10 cellular contexts compared by ENCODE assay signal in the genomic region with DNA sequence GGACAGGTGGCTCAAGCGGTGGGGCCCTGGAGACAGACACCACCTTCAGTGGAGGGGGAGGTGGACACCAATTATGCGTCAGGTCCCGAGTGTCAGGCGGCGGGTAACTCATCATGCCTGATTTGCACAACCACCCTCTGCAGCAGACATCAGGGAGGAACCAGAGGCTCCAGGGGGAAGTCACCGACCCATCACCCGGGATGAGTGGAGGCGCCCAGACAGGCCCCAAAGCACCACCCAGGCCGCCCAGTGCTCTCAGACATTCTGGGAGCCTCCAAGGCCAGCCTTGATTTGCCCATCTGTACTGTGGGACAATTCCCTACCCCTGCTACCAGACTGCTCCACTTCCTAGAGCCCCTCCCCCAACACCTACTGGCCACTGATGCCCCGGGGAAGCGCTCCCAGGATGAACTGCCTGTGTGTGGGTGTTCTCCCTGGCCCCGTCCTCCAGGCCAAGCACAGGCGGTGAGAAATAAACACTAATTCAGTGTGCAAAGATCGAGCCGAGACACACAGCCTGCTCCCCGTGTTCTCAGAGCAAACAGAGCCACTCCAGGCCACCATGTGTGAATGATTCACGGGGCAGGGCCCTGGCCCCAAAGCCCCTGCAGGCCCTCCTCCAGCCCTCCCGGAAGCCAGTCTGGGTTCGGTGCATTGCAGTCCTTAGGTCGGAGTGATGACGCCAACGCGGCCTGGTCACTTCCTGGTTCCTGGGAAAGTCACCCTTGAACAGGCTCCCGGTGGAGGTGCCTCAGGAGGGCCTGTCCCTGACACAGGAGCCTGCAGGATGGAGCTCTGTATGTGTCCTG.
DNase-seq lines count a peak whose midpoint lies in the region; ATAC-seq and TF ChIP-seq lines count a peak whose summit lies in the region.
"Had no signal": no experiment of that assay in that cellular context is flagged by ENCODE, and none has a peak within 500 bp of the region (broad histone marks: within the 10 kb centered on the region; RNA-seq: fewer than 3 reads in every experiment).

No MANE protein-coding gene starts in this region.

- TF ChIP-seq CTCF in H9 (conservative IDR thresholded peaks at IDR 0.05) = no peak
- TF ChIP-seq CTCF in smooth muscle cell (IDR thresholded peaks at IDR 0.05; ENCODE audit: borderline replicate concordance, insufficient read depth, poor library complexity, severe bottlenecking) = no peak

- H3K4me1 ChIP-seq in H9 (ENCODE audit: insufficient read depth, low read length) (no peaks in the 10 kb centered on the region), duodenal mucosa (ENCODE audit: control insufficient read depth in 1 of 2, insufficient read depth in 2 of 2, low read length in 2 of 2) (peaks cover 61 to 76% of the 10 kb centered on the region in 2 donors), smooth muscle cell (ENCODE audit: low read depth) (peaks cover 27% of the 10 kb centered on the region)

- no peak overlapping the region for H3K4ac ChIP-seq in H9 (ENCODE audit: low read depth, low read length)

- H3T11ph ChIP-seq in H9 (ENCODE audit: low read length) = no peak overlapping the region

- H3K14ac ChIP-seq in H9 (ENCODE audit: insufficient read depth, low read length) = no peak overlapping the region

- no peak overlapping the region for H2BK15ac ChIP-seq in H9 (ENCODE audit: low read depth, low read length)

- no peak overlapping the region for H2BK12ac ChIP-seq in H9 (ENCODE audit: insufficient read length, low read depth, low read length)

- no peaks in the 10 kb centered on the region for H3K9me3 Mint-ChIP-seq in H9
- H3K9me3 Mint-ChIP-seq: T-helper 1 cell treated with Interleukin-12 subunit alpha and Interleukin-12 subunit beta and Interleukin-4 antibody, amounts not matched to agents 30 μg/mL and 1 μg/mL, for 36 hours had no signal

- no peaks in the 10 kb centered on the region for H3K79me1 ChIP-seq in H9 (ENCODE audit: insufficient read depth, low read depth, low read length, poor library complexity, severe bottlenecking)

- H3K18ac ChIP-seq in H9 (ENCODE audit: insufficient read length, low read depth, low read length) = no peak overlapping the region

- H3K36me3 ChIP-seq in duodenal mucosa (ENCODE audit: control insufficient read depth in 1 of 2, insufficient read depth in 2 of 2, low read length in 2 of 2) = peaks cover 6 to 12% of the 10 kb centered on the region in 2 donors
- no peaks in the 10 kb centered on the region for H3K36me3 ChIP-seq in smooth muscle cell (ENCODE audit: low read depth)

- H3K27me3 Mint-ChIP-seq in H9 (ENCODE audit: low read depth) = no peaks in the 10 kb centered on the region

- no peaks in the 10 kb centered on the region for H3K9me3 ChIP-seq in H9 (ENCODE audit: control insufficient read depth, low read depth, low read length)
- no peaks in the 10 kb centered on the region for H3K9me3 ChIP-seq in duodenal mucosa (ENCODE audit: control insufficient read depth in 1 of 2, low read length in 2 of 2)
- H3K9me3 ChIP-seq in smooth muscle cell (replicated peaks; ENCODE audit: low read depth) = no peaks in the 10 kb centered on the region

- H3K79me2 ChIP-seq in H9 (ENCODE audit: insufficient read depth, low read length) = no peaks in the 10 kb centered on the region
- peaks cover 89% of the 10 kb centered on the region for H3K79me2 ChIP-seq in smooth muscle cell (ENCODE audit: low read depth)

- WGBS in H9 (ENCODE audit: extremely low coverage, insufficient read length, low lambda C conversion rate) = no CpG with 5 or more reads among the region's 24 CpGs
- whole genome bisulfite sequencing in smooth muscle cell (ENCODE audit: low lambda C conversion rate) = 57% methylated on average over 24 of the region's 24 CpGs

- H4K20me1 ChIP-seq in H9 (ENCODE audit: control insufficient read depth, insufficient read depth, insufficient read length) (peaks cover 4% of the 10 kb centered on the region), smooth muscle cell (ENCODE audit: low read depth) (peaks cover 54% of the 10 kb centered on the region)

- H2BK20ac ChIP-seq in H9 (ENCODE audit: low read depth, low read length, poor library complexity, severe bottlenecking) = no peak overlapping the region

- no peak overlapping the region for H2AK5ac ChIP-seq in H9 (ENCODE audit: insufficient read length, low read length)

- H4K5ac ChIP-seq in H9 (ENCODE audit: insufficient read length, low read depth, low read length) = no peak overlapping the region

- H3K4me3 Mint-ChIP-seq in H9 = no peak overlapping the region
- H3K4me3 Mint-ChIP-seq: T-helper 1 cell treated with Interleukin-12 subunit alpha and Interleukin-12 subunit beta and Interleukin-4 antibody, amounts not matched to agents 30 μg/mL and 1 μg/mL, for 36 hours had no signal

- H4K8ac ChIP-seq in H9 (replicated peaks; ENCODE audit: insufficient read length, low read depth, low read length) = no peak overlapping the region

- H3K27ac Mint-ChIP-seq in H9 = peak overlapping the region in 2 of 3 experiments; percentile 48 to 94; a peak in 3 of 7 replicates
- H3K27ac Mint-ChIP-seq: T-helper 1 cell treated with Interleukin-12 subunit alpha and Interleukin-12 subunit beta and Interleukin-4 antibody, amounts not matched to agents 30 μg/mL and 1 μg/mL, for 36 hours had no signal

- peaks cover 22% of the 10 kb centered on the region for H3F3A ChIP-seq in smooth muscle cell (ENCODE audit: low read depth)

- H3K27ac ChIP-seq in H9 (ENCODE audit: insufficient read length, low read depth, low read length) = no peak overlapping the region
- H3K27ac ChIP-seq in duodenal mucosa (ENCODE audit: low read depth, low read length) = peak overlapping the region; percentile 80
- H3K27ac ChIP-seq in smooth muscle cell (ENCODE audit: low read depth) = peak overlapping the region; percentile 98

- H3K4me1 Mint-ChIP-seq in H9 = peaks cover 27 to 32% of the 10 kb centered on the region in 2 experiments

- no peak overlapping the region for H2BK5ac ChIP-seq in H9 (ENCODE audit: insufficient read length, low read length)

- H3K9ac ChIP-seq in H9 (ENCODE audit: extremely low read depth, insufficient read length, low read length) (no peak overlapping the region), duodenal mucosa (ENCODE audit: low read depth in 1 of 2, low read length in 2 of 2) (peak overlapping the region; percentile 26 to 73), smooth muscle cell (ENCODE audit: low read depth) (peak overlapping the region; percentile 52)

- H2AFZ ChIP-seq in H9 (ENCODE audit: low read length) (no peak overlapping the region), smooth muscle cell (ENCODE audit: low read depth) (no peak overlapping the region)

- no peak for ATAC-seq in HG02642 (IDR thresholded peaks at IDR 0.05; ENCODE audit: poor library complexity, unreplicated experiment)

- H3K27me3 ChIP-seq in H9 (ENCODE audit: insufficient read depth, low read length) (no peaks in the 10 kb centered on the region), duodenal mucosa (ENCODE audit: control insufficient read depth in 1 of 2, insufficient read depth in 2 of 2, low read length in 2 of 2) (no peaks in the 10 kb centered on the region), smooth muscle cell (ENCODE audit: low read depth) (no peaks in the 10 kb centered on the region)

- H3K4me3 ChIP-seq in duodenal mucosa (ENCODE audit: low read depth in 1 of 2, low read length in 2 of 2) = peak overlapping the region in 1 of 2 donors; percentile 1
- H3K4me3 ChIP-seq in smooth muscle cell = no peak overlapping the region

- DNase-seq in H9 (no peak), left kidney (ENCODE audit: low read depth, low spot score) (peak; percentile 84), smooth muscle cell (lab: John Stamatoyannopoulos, UW; ENCODE audit: unreplicated experiment) (peak; percentile 36), KBM-7 (no peak), DMS114 treated with DMSO at 0.1 percent for 48 hours (lab: John Stamatoyannopoulos, UW; ENCODE audit: unreplicated experiment) (no peak), Kasumi-1 (lab: John Stamatoyannopoulos, UW) (no peak)
- DNase-seq: NCI-H1048 had no signal

- H3K4me2 ChIP-seq in H9 (ENCODE audit: insufficient read depth, insufficient read length, low read length) (no peak overlapping the region), smooth muscle cell (peak overlapping the region; percentile 58)

- H3K23me2 ChIP-seq in H9 (ENCODE audit: insufficient read length, low read depth, low read length, poor library complexity, severe bottlenecking) = no peaks in the 10 kb centered on the region

- no peak overlapping the region for H4K91ac ChIP-seq in H9 (ENCODE audit: insufficient read length, low read depth, low read length)

- in situ Hi-C loops in KBM-7 (cut with MboI; ENCODE audit: low pct_unique_long_range_greater_than_20kb, low sequenced_read_pairs) = no loop called here

- H3K36me3 Mint-ChIP-seq in H9 (ENCODE audit: insufficient read depth in 1 of 3, low read depth in 3 of 3) = peaks cover 0 to 15% (median 0%) of the 10 kb centered on the region in 3 experiments; a peak in 5 of 7 replicates

- no peak overlapping the region for H2BK120ac ChIP-seq in H9 (ENCODE audit: low read depth, low read length, poor library complexity, severe bottlenecking)

- H3K56ac ChIP-seq in H9 (ENCODE audit: insufficient read length, low read depth, low read length) = no peak overlapping the region

- H3K23ac ChIP-seq in H9 (ENCODE audit: insufficient read length, low read depth, low read length) = no peak overlapping the region

Comparison
In these comparisons a context has a peak if more than half of its experiments do, and no peak if none do; other contexts are left out.
1. DNase-seq: peak in left kidney (single experiment) and smooth muscle cell (single experiment); none in H9 (single experiment), KBM-7 (single experiment), DMS114 treated with DMSO at 0.1 percent for 48 hours (single experiment) and Kasumi-1 (0 of 2).